Comparison of ENCODE assay signal across 17 cellular contexts in genomic region chr5:157306690-157307089, GRCh38. TPM values are rescaled to one million over a fixed set of nuclear protein-coding genes. Genes with fewer than 3 reads are reported as not detected.
A peak's percentile ranks its signal among the peaks of the same experiment; 100 is the strongest.
DNase-seq lines count a peak whose midpoint lies in the region; ATAC-seq and TF ChIP-seq lines count a peak whose summit lies in the region.
"Had no signal": no experiment of that assay in that cellular context is flagged by ENCODE, and none has a peak within 500 bp of the region (broad histone marks: within the 10 kb centered on the region; RNA-seq: fewer than 3 reads in every experiment).

No MANE protein-coding gene starts in this region.

- no peaks in the 10 kb centered on the region for H3K79me2 ChIP-seq in GM23338 (replicated peaks; ENCODE audit: insufficient read depth)

- H3K4me2 ChIP-seq in GM23338 (no peak overlapping the region), neuronal stem cell (ENCODE audit: insufficient read depth, low read length, poor library complexity, severe bottlenecking) (no peak overlapping the region)

- H3K9me3 Mint-ChIP-seq in activated naive CD8-positive, alpha-beta T cell (ENCODE audit: low read depth) = no peaks in the 10 kb centered on the region
- H3K9me3 Mint-ChIP-seq in stimulated activated naive B cell treated with anti-CD40 and anti-IgM and Interleukin-4, amounts not matched to agents 10 μg/mL and 1 μg/mL and 100 μg/mL, for 72 hours = no peaks in the 10 kb centered on the region
- no peaks in the 10 kb centered on the region; the same call in 2 of the 3 replicates for H3K9me3 Mint-ChIP-seq in GM23338

- H4K91ac ChIP-seq in neuronal stem cell (ENCODE audit: low read depth, low read length, poor library complexity) = no peak overlapping the region

- WGBS in neuronal stem cell (ENCODE audit: extremely low coverage in 2 of 2, insufficient read length in 2 of 2, insufficient replicate concordance in 1 of 2), 2 donors = no CpG with 5 or more reads among the region's 6 CpGs

- H3K4me3 Mint-ChIP-seq in T-helper 17 cell = peak overlapping the region; percentile 87
- H3K4me3 Mint-ChIP-seq in activated naive CD8-positive, alpha-beta T cell = peak overlapping the region; percentile 69
- no peak overlapping the region for H3K4me3 Mint-ChIP-seq in stimulated activated naive B cell treated with anti-CD40 and anti-IgM and Interleukin-4, amounts not matched to agents 10 μg/mL and 1 μg/mL and 100 μg/mL, for 72 hours
- no peak overlapping the region for H3K4me3 Mint-ChIP-seq in GM23338

- no peak overlapping the region for H2BK5ac ChIP-seq in neuronal stem cell (ENCODE audit: low read length)

- H3K4me3 ChIP-seq in GM23338 (no peak overlapping the region), neuronal stem cell (ENCODE audit: low read length in 2 of 2) (no peak overlapping the region)
- H3K4me3 ChIP-seq: heart right ventricle, K562, suprapubic skin had no signal

- no peaks in the 10 kb centered on the region for H3K27me3 ChIP-seq in GM23338 (ENCODE audit: insufficient read depth)
- no peaks in the 10 kb centered on the region for H3K27me3 ChIP-seq in neuronal stem cell (ENCODE audit: control insufficient read depth in 3 of 3, insufficient read depth in 3 of 3, low read depth in 1 of 3, low read length in 3 of 3)
- H3K27me3 ChIP-seq: heart right ventricle, suprapubic skin had no signal

- no peak overlapping the region for H3K18ac ChIP-seq in neuronal stem cell (ENCODE audit: low read length)

- no peaks in the 10 kb centered on the region for H3K9me2 ChIP-seq in GM23338 (ENCODE audit: insufficient read depth)

- H3K9ac ChIP-seq in neuronal stem cell (ENCODE audit: low read depth, low read length, poor library complexity) = no peak overlapping the region

- H3K36me3 Mint-ChIP-seq in T-helper 17 cell (ENCODE audit: low read depth) (peaks cover 4% of the 10 kb centered on the region), GM23338 (ENCODE audit: low read depth) (no peaks in the 10 kb centered on the region; the same call in 2 of the 3 replicates)
- H3K36me3 Mint-ChIP-seq in activated naive CD8-positive, alpha-beta T cell = peaks cover 15% of the 10 kb centered on the region
- peaks cover 55 to 76% of the 10 kb centered on the region in 2 donors for H3K36me3 Mint-ChIP-seq in stimulated activated naive B cell treated with anti-CD40 and anti-IgM and Interleukin-4, amounts not matched to agents 10 μg/mL and 1 μg/mL and 100 μg/mL, for 72 hours

- H3K79me1 ChIP-seq in neuronal stem cell (ENCODE audit: low read depth, low read length) = no peaks in the 10 kb centered on the region

- H3K4me1 Mint-ChIP-seq in T-helper 17 cell (peaks cover 57% of the 10 kb centered on the region), GM23338 (no peaks in the 10 kb centered on the region)
- H3K4me1 Mint-ChIP-seq in activated naive CD8-positive, alpha-beta T cell (ENCODE audit: low read depth) = peaks cover 76% of the 10 kb centered on the region
- peaks cover 27 to 37% of the 10 kb centered on the region in 2 donors for H3K4me1 Mint-ChIP-seq in stimulated activated naive B cell treated with anti-CD40 and anti-IgM and Interleukin-4, amounts not matched to agents 10 μg/mL and 1 μg/mL and 100 μg/mL, for 72 hours

- no peak overlapping the region for H2BK15ac ChIP-seq in neuronal stem cell (ENCODE audit: low read length)

- peak; percentile 35 for DNase-seq in activated gamma-delta T cell treated with Interleukin-2 at 50 U/mL for 16 hours
- DNase-seq in activated gamma-delta T cell (lab: John Stamatoyannopoulos, UW) = no peak
- no peak for DNase-seq in T-helper 17 cell
- no peak for DNase-seq in stimulated activated naive B cell treated with anti-CD40 and anti-IgM and Interleukin-4, amounts not matched to agents 10 μg/mL and 1 μg/mL and 100 μg/mL, for 72 hours
- DNase-seq in GM23338 (ENCODE audit: low spot score) = no peak
- no peak for DNase-seq in neuronal stem cell (ENCODE audit: low spot score)
- DNase-seq: amygdala, DMS53, H7, heart right ventricle, NCI-H1436 treated with DMSO at 0.1 percent for 48 hours, PC-3, posterior cingulate gyrus had no signal

- no peak overlapping the region for H2BK120ac ChIP-seq in neuronal stem cell (ENCODE audit: low read depth, low read length)

- H4K8ac ChIP-seq in neuronal stem cell (ENCODE audit: low read depth, low read length) = no peak overlapping the region

- H3K14ac ChIP-seq in neuronal stem cell (ENCODE audit: low read length) = no peak overlapping the region

- no peaks in the 10 kb centered on the region for H4K20me1 ChIP-seq in GM23338 (replicated peaks; ENCODE audit: insufficient read depth)

- H3K4me1 ChIP-seq in GM23338 (ENCODE audit: insufficient read depth) (no peaks in the 10 kb centered on the region), neuronal stem cell (ENCODE audit: control insufficient read depth in 2 of 2, insufficient read depth in 1 of 2, low read depth in 1 of 2, low read length in 2 of 2) (peaks cover 0 to 9% of the 10 kb centered on the region in 2 donors)
- H3K4me1 ChIP-seq: suprapubic skin had no signal

- no peak overlapping the region for H2AK5ac ChIP-seq in neuronal stem cell (ENCODE audit: low read depth, low read length)

- H3K27me3 Mint-ChIP-seq in T-helper 17 cell (no peaks in the 10 kb centered on the region), GM23338 (ENCODE audit: insufficient read depth, low read depth, poor library complexity) (peaks cover 2% of the 10 kb centered on the region)
- H3K27me3 Mint-ChIP-seq in activated naive CD8-positive, alpha-beta T cell = no peaks in the 10 kb centered on the region
- no peaks in the 10 kb centered on the region for H3K27me3 Mint-ChIP-seq in stimulated activated naive B cell treated with anti-CD40 and anti-IgM and Interleukin-4, amounts not matched to agents 10 μg/mL and 1 μg/mL and 100 μg/mL, for 72 hours

- no peak overlapping the region for H2AFZ ChIP-seq in GM23338
- H2AFZ ChIP-seq in neuronal stem cell (ENCODE audit: low read length) = no peak overlapping the region

- H3K9me3 ChIP-seq in T-helper 17 cell (ENCODE audit: control insufficient read depth, low read length, poor library complexity, severe bottlenecking) (no peaks in the 10 kb centered on the region), neuronal stem cell (replicated peaks in 1 of 2; ENCODE audit: control insufficient read depth in 2 of 2, insufficient read depth in 1 of 2, low read depth in 1 of 2, low read length in 2 of 2) (peaks cover 0 to 2% of the 10 kb centered on the region in 2 donors)
- H3K9me3 ChIP-seq: heart right ventricle, suprapubic skin had no signal

- no peak overlapping the region for H3K4ac ChIP-seq in neuronal stem cell (ENCODE audit: low read length)

- peak overlapping the region; percentile 93 for H3K27ac Mint-ChIP-seq in T-helper 17 cell
- H3K27ac Mint-ChIP-seq in activated naive CD8-positive, alpha-beta T cell = peak overlapping the region; percentile 91
- peak overlapping the region; percentile 86 for H3K27ac Mint-ChIP-seq in stimulated activated naive B cell treated with anti-CD40 and anti-IgM and Interleukin-4, amounts not matched to agents 10 μg/mL and 1 μg/mL and 100 μg/mL, for 72 hours
- no peak overlapping the region for H3K27ac Mint-ChIP-seq in GM23338

- no peaks in the 10 kb centered on the region for H3K36me3 ChIP-seq in GM23338 (ENCODE audit: insufficient read depth)
- peaks cover 13 to 93% of the 10 kb centered on the region in 2 donors for H3K36me3 ChIP-seq in neuronal stem cell (replicated peaks in 1 of 2; ENCODE audit: control insufficient read depth in 2 of 2, insufficient read depth in 2 of 2, low read length in 2 of 2)
- H3K36me3 ChIP-seq: suprapubic skin had no signal

- ATAC-seq in T-helper 17 cell (peak; percentile 71), GM23338 (no peak), GM18867 (IDR thresholded peaks at IDR 0.05; ENCODE audit: unreplicated experiment) (no peak)
- peak; percentile 52 to 59 for ATAC-seq in stimulated activated naive B cell treated with anti-CD40 and anti-IgM and Interleukin-4, amounts not matched to agents 10 μg/mL and 1 μg/mL and 100 μg/mL, for 72 hours (replicated peaks)
- ATAC-seq: heart right ventricle, K562, PC-3 had no signal

- H2BK12ac ChIP-seq in neuronal stem cell (ENCODE audit: low read length) = no peak overlapping the region

- no peak for TF ChIP-seq CTCF in GM23338 (conservative IDR thresholded peaks at IDR 0.05; ENCODE audit: low read depth in 2 of 2)

- no peak overlapping the region for H3K23ac ChIP-seq in neuronal stem cell (ENCODE audit: low read depth, low read length, poor library complexity)

- H3K27ac ChIP-seq in GM23338 (ENCODE audit: low read depth) = no peak overlapping the region
- H3K27ac ChIP-seq in neuronal stem cell (replicated peaks; ENCODE audit: low read length) = no peak overlapping the region
- H3K27ac ChIP-seq: suprapubic skin had no signal

- H3F3A ChIP-seq in GM23338 (replicated peaks; ENCODE audit: low read depth) = no peaks in the 10 kb centered on the region

TF ChIP-seq in GM23338, 12 proteins besides CTCF, POLR2A, EP300 and RAD21 (continues in another document):
- TF ChIP-seq STAT1 (IDR thresholded peaks at IDR 0.05; ENCODE audit: unreplicated experiment) (no peak), JUNB (IDR thresholded peaks at IDR 0.05; ENCODE audit: unreplicated experiment) (no peak), ETS1 (IDR thresholded peaks at IDR 0.05) (no peak), CREB1 (CRISPR knock-in tag; IDR thresholded peaks at IDR 0.05; ENCODE audit: low read depth) (no peak), NANOG (IDR thresholded peaks at IDR 0.05; ENCODE audit: borderline replicate concordance) (no peak), POLR2AphosphoS5 (IDR thresholded peaks at IDR 0.05; ENCODE audit: low read depth) (no peak), EZH2phosphoT487 (IDR thresholded peaks at IDR 0.05; ENCODE audit: unreplicated experiment) (no peak), ZNF114 (CRISPR knock-in tag; IDR thresholded peaks at IDR 0.05) (no peak)

RNA-seq across cellular contexts. Expression of gene CYFIP2, which starts 40.8 kb away (rescaled TPM):
- total RNA-seq in T-helper 17 cell = 100 to 1,000 TPM; 363 to 389 TPM
- 78.4 and 98.4 TPM in 2 replicates for total RNA-seq in GM23338 (2014; rRNA removed; shearing (Covaris generic))
- polyA plus RNA-seq in GM23338 (2016; fragmentation: Nextera tagmentation; extraction: Ambion mirVana) = 54.1 and 58.9 TPM in 2 replicates
- polyA plus RNA-seq in neuronal stem cell (2013, experiment 1 of 2) = 64.7 TPM
- 63.6 TPM for polyA plus RNA-seq in neuronal stem cell (2013, experiment 2 of 2)

Comparison
In these comparisons a context has a peak if more than half of its experiments do, and no peak if none do; other contexts are left out.
1. ATAC-seq: peak in T-helper 17 cell (single experiment) and stimulated activated naive B cell treated with anti-CD40 and anti-IgM and Interleukin-4, amounts not matched to agents 10 μg/mL and 1 μg/mL and 100 μg/mL, for 72 hours (2 of 2); none in GM23338 (single experiment) and GM18867 (single experiment).
2. H3K4me3 Mint-ChIP-seq: peak in T-helper 17 cell (single experiment) and activated naive CD8-positive, alpha-beta T cell (single experiment); none in stimulated activated naive B cell treated with anti-CD40 and anti-IgM and Interleukin-4, amounts not matched to agents 10 μg/mL and 1 μg/mL and 100 μg/mL, for 72 hours (0 of 2) and GM23338 (single experiment).